Comparison of ENCODE assay signal across 19 cellular contexts in genomic region chr1:176017722-176018121, GRCh38.
"Had no signal": no experiment of that assay in that cellular context is flagged by ENCODE, and none has a peak within 500 bp of the region (broad histone marks: within the 10 kb centered on the region; RNA-seq: fewer than 3 reads in every experiment).

No MANE protein-coding gene starts in this region.

- H3K27me3 ChIP-seq: colonic mucosa, gastroesophageal sphincter, neural progenitor cell, right lobe of liver, testis, upper lobe of right lung had no signal

- H2AFZ ChIP-seq: neural progenitor cell had no signal

- H3K36me3 ChIP-seq: colonic mucosa, neural progenitor cell, right lobe of liver had no signal

- ATAC-seq: activated CD8-positive, alpha-beta T cell treated with anti-CD3 and anti-CD28 coated beads, Interleukin-2, amount 10 ng/mL, durations not matched to agents 7 days and 5 days; gastroesophageal sphincter; right lobe of liver; stimulated activated naive CD8-positive, alpha-beta T cell treated with anti-CD3 and anti-CD28 coated beads, Interleukin-15, amount 100 ng/mL, for 72 hours; upper lobe of right lung had no signal

- H3K27ac ChIP-seq: colonic mucosa, gastroesophageal sphincter, neural progenitor cell, right lobe of liver, testis, upper lobe of right lung, WERI-Rb-1 had no signal

- H3K4me2 ChIP-seq: neural progenitor cell, smooth muscle cell had no signal

- H3K4me1 ChIP-seq: colonic mucosa, gastroesophageal sphincter, neural progenitor cell, right lobe of liver, upper lobe of right lung had no signal

- H3K4me3 ChIP-seq: colonic mucosa, gastroesophageal sphincter, neural progenitor cell, right lobe of liver, smooth muscle cell, testis, upper lobe of right lung had no signal

- H3K9me3 ChIP-seq: colonic mucosa, gastroesophageal sphincter, right lobe of liver, testis, upper lobe of right lung had no signal

- H3K9ac ChIP-seq: neural progenitor cell had no signal

- DNase-seq: activated CD4-positive, alpha-beta T cell treated with anti-CD3 and anti-CD28 coated beads for 4 hours; activated CD8-positive, alpha-beta memory T cell treated with anti-CD3 and anti-CD28 coated beads, Interleukin-2, amount 50 U/mL, for 4 hours; activated CD8-positive, alpha-beta T cell treated with anti-CD3 and anti-CD28 coated beads, Interleukin-2, amount 10 ng/mL, durations not matched to agents 7 days and 5 days; activated gamma-delta T cell; activated naive CD8-positive, alpha-beta T cell treated with anti-CD3 and anti-CD28 coated beads for 36 hours; activated T-cell treated with anti-CD3 and anti-CD28 coated beads, Interleukin-2, amount 50 U/mL, for 48 hours; amygdala; central memory CD4-positive, alpha-beta T cell; colonic mucosa; right lobe of liver; stimulated activated naive CD8-positive, alpha-beta T cell treated with anti-CD3 and anti-CD28 coated beads, Interleukin-15, amount 100 ng/mL, for 72 hours; T1000; testis; upper lobe of right lung; WERI-Rb-1 had no signal

- FAIRE-seq: endometrium had no signal
